In genomic region chrX:41933546-41933945, GRCh38 we compare ENCODE assay signal across 1 cellular context.
A peak's percentile ranks its signal among the peaks of the same experiment; 100 is the strongest.
TF ChIP-seq lines count a peak whose summit lies in the region.

No MANE protein-coding gene starts in this region.

TF ChIP-seq in K562, 482 proteins besides CTCF, POLR2A, EP300 and RAD21 (continued from another document):
- TF ChIP-seq, protein P1, sequence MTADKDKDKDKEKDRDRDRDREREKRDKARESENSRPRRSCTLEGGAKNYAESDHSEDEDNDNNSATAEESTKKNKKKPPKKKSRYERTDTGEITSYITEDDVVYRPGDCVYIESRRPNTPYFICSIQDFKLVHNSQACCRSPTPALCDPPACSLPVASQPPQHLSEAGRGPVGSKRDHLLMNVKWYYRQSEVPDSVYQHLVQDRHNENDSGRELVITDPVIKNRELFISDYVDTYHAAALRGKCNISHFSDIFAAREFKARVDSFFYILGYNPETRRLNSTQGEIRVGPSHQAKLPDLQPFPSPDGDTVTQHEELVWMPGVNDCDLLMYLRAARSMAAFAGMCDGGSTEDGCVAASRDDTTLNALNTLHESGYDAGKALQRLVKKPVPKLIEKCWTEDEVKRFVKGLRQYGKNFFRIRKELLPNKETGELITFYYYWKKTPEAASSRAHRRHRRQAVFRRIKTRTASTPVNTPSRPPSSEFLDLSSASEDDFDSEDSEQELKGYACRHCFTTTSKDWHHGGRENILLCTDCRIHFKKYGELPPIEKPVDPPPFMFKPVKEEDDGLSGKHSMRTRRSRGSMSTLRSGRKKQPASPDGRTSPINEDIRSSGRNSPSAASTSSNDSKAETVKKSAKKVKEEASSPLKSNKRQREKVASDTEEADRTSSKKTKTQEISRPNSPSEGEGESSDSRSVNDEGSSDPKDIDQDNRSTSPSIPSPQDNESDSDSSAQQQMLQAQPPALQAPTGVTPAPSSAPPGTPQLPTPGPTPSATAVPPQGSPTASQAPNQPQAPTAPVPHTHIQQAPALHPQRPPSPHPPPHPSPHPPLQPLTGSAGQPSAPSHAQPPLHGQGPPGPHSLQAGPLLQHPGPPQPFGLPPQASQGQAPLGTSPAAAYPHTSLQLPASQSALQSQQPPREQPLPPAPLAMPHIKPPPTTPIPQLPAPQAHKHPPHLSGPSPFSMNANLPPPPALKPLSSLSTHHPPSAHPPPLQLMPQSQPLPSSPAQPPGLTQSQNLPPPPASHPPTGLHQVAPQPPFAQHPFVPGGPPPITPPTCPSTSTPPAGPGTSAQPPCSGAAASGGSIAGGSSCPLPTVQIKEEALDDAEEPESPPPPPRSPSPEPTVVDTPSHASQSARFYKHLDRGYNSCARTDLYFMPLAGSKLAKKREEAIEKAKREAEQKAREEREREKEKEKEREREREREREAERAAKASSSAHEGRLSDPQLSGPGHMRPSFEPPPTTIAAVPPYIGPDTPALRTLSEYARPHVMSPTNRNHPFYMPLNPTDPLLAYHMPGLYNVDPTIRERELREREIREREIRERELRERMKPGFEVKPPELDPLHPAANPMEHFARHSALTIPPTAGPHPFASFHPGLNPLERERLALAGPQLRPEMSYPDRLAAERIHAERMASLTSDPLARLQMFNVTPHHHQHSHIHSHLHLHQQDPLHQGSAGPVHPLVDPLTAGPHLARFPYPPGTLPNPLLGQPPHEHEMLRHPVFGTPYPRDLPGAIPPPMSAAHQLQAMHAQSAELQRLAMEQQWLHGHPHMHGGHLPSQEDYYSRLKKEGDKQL (CRISPR knock-in tag; IDR thresholded peaks at IDR 0.05; ENCODE audit: borderline replicate concordance): no peak
- TF ChIP-seq TEAD4 (IDR thresholded peaks at IDR 0.05; ENCODE audit: low read length) (peak; percentile 28; the same call in 1 of the 2 replicates), TEAD4 (CRISPR knock-in tag; IDR thresholded peaks at IDR 0.05; ENCODE audit: borderline replicate concordance) (no peak), PHF21A (IDR thresholded peaks at IDR 0.05; ENCODE audit: borderline replicate concordance, low read depth) (no peak), ZNF408 (CRISPR knock-in tag; IDR thresholded peaks at IDR 0.05; ENCODE audit: low read depth) (no peak), MYBL2 (IDR thresholded peaks at IDR 0.05; ENCODE audit: low read depth) (peak; percentile 23; the same call in 1 of the 2 replicates), MYBL2 (CRISPR knock-in tag; IDR thresholded peaks at IDR 0.05; ENCODE audit: borderline replicate concordance) (no peak), NFIX (CRISPR knock-in tag; IDR thresholded peaks at IDR 0.05; ENCODE audit: low read depth) (no peak), CBFA2T3 (IDR thresholded peaks at IDR 0.05) (0 out of 2 replicates have a peak, but pooled peaks have one; percentile 5), JUND (IDR thresholded peaks at IDR 0.05; ENCODE audit: borderline replicate concordance, low read depth, low read length) (peak; percentile 38; the same call in 1 of the 2 replicates), JUND (tag; IDR thresholded peaks at IDR 0.05; ENCODE audit: borderline replicate concordance, low read depth, low read length) (no peak; the same call in 2 of the 3 replicates), ERF (CRISPR knock-in tag; IDR thresholded peaks at IDR 0.05) (no peak), NFE2 (IDR thresholded peaks at IDR 0.05; ENCODE audit: low read depth) (0 out of 2 replicates have a peak, but pooled peaks have one; percentile 27), IFI16 (CRISPR knock-in tag; IDR thresholded peaks at IDR 0.05) (no peak), PTRF (tag; IDR thresholded peaks at IDR 0.05) (no peak), CTCFL (IDR thresholded peaks at IDR 0.05; ENCODE audit: borderline replicate concordance, insufficient read depth, low read depth, low read length, poor library complexity, severe bottlenecking) (no peak), FOSL1 (tag; conservative IDR thresholded peaks at IDR 0.05) (peak; percentile 73)
- TF ChIP-seq, protein P2, sequence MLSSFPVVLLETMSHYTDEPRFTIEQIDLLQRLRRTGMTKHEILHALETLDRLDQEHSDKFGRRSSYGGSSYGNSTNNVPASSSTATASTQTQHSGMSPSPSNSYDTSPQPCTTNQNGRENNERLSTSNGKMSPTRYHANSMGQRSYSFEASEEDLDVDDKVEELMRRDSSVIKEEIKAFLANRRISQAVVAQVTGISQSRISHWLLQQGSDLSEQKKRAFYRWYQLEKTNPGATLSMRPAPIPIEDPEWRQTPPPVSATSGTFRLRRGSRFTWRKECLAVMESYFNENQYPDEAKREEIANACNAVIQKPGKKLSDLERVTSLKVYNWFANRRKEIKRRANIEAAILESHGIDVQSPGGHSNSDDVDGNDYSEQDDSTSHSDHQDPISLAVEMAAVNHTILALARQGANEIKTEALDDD (IDR thresholded peaks at IDR 0.05): peak; percentile 83
- TF ChIP-seq, protein P3, sequence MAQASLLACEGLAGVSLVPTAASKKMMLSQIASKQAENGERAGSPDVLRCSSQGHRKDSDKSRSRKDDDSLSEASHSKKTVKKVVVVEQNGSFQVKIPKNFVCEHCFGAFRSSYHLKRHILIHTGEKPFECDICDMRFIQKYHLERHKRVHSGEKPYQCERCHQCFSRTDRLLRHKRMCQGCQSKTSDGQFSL (CRISPR knock-in tag; IDR thresholded peaks at IDR 0.05): no peak
- TF ChIP-seq, protein P3 (tag; IDR thresholded peaks at IDR 0.05): no peak
